13 cellular contexts compared by ENCODE assay signal in the genomic region with DNA sequence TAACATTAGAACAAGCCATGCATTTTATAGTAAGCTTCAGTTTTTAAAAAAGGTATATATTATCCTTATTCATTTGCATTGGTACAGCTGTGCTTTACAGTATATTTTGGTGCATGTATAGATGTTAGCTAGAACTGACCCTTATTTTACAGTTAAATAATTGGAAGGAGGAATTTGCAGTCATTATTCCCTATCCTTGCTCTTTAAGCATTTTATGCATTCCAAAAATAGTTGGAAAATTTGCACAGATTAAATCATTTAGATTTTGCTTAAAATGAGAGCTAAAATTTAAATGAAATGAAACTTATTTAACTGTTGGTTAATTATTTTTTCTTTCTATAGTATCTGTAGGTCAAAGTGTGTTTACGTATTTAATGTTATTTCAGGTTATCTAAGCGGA.
A peak's percentile ranks its signal among the peaks of the same experiment; 100 is the strongest.
DNase-seq lines count a peak whose midpoint lies in the region; ATAC-seq and TF ChIP-seq lines count a peak whose summit lies in the region.
"Had no signal": no experiment of that assay in that cellular context is flagged by ENCODE, and none has a peak within 500 bp of the region (broad histone marks: within the 10 kb centered on the region; RNA-seq: fewer than 3 reads in every experiment).

No MANE protein-coding gene starts in this region.

- no peak for TF ChIP-seq POLR2A in uterus (IDR thresholded peaks at IDR 0.05)

- H3K4me3 ChIP-seq in heart right ventricle (peak overlapping the region in 9 of 10 donors; percentile 2 to 48 (median 35)), duodenal mucosa (ENCODE audit: low read depth in 1 of 2, low read length in 2 of 2) (peak overlapping the region; percentile 65 to 67), mucosa of stomach (ENCODE audit: low read length) (peak overlapping the region; percentile 20), uterus (peak overlapping the region; percentile 10 to 19)

- no peak for TF ChIP-seq CTCF in heart right ventricle (IDR thresholded peaks at IDR 0.05)
- no peak for TF ChIP-seq CTCF in uterus (IDR thresholded peaks at IDR 0.05)

- H3K9me3 ChIP-seq in heart right ventricle (no peaks in the 10 kb centered on the region), duodenal mucosa (ENCODE audit: control insufficient read depth in 1 of 2, low read length in 2 of 2) (no peaks in the 10 kb centered on the region), mucosa of stomach (ENCODE audit: control insufficient read depth, low read length) (no peaks in the 10 kb centered on the region), uterus (no peaks in the 10 kb centered on the region)

- ATAC-seq in heart right ventricle = no peak
- ATAC-seq in left ventricle myocardium superior = no peak
- no peak for ATAC-seq in activated naive CD4-positive, alpha-beta T cell treated with anti-CD3 and anti-CD28 coated beads, Interleukin-2, amount 50 U/mL, for 72 hours
- no peak for ATAC-seq in HG02981 (IDR thresholded peaks at IDR 0.05; ENCODE audit: unreplicated experiment)

- H3K36me3 ChIP-seq in heart right ventricle = no peaks in the 10 kb centered on the region
- H3K36me3 ChIP-seq in duodenal mucosa (ENCODE audit: control insufficient read depth in 1 of 2, insufficient read depth in 2 of 2, low read length in 2 of 2) = no peaks in the 10 kb centered on the region
- H3K36me3 ChIP-seq in mucosa of stomach (ENCODE audit: control insufficient read depth, insufficient read depth, low read length) = no peaks in the 10 kb centered on the region
- no peaks in the 10 kb centered on the region for H3K36me3 ChIP-seq in uterus
- H3K36me3 ChIP-seq: WERI-Rb-1 had no signal

- no peaks in the 10 kb centered on the region for H3K36me3 Mint-ChIP-seq in activated naive CD4-positive, alpha-beta T cell treated with anti-CD3 and anti-CD28 coated beads, Interleukin-2, amount 50 U/mL, for 72 hours

- no peak for DNase-seq in heart right ventricle
- no peak for DNase-seq in left ventricle myocardium superior
- no peak for DNase-seq in uterus
- DNase-seq in activated naive CD4-positive, alpha-beta T cell treated with anti-CD3 and anti-CD28 coated beads, Interleukin-2, amount 50 U/mL, for 72 hours (ENCODE audit: low spot score in 2 of 2) = no peak
- no peak for DNase-seq in NCI-H1092 (lab: John Stamatoyannopoulos, UW)
- DNase-seq: activated effector memory CD4-positive, alpha-beta T cell treated with Interleukin-2 at 50 U/mL for 16 hours; GF-D8; NCI-H1436 treated with DMSO at 0.1 percent for 48 hours; substantia nigra; WERI-Rb-1 had no signal

- H3K9me3 Mint-ChIP-seq in activated naive CD4-positive, alpha-beta T cell treated with anti-CD3 and anti-CD28 coated beads, Interleukin-2, amount 50 U/mL, for 72 hours = no peaks in the 10 kb centered on the region

- H3K27me3 ChIP-seq in heart right ventricle (no peaks in the 10 kb centered on the region), duodenal mucosa (ENCODE audit: control insufficient read depth in 1 of 2, insufficient read depth in 2 of 2, low read length in 2 of 2) (no peaks in the 10 kb centered on the region), mucosa of stomach (ENCODE audit: control insufficient read depth, insufficient read depth, low read length) (no peaks in the 10 kb centered on the region), uterus (no peaks in the 10 kb centered on the region)

- 65 to 71% methylated on average over 2 of the region's 2 CpGs for WGBS in heart right ventricle, 2 donors

- no peak overlapping the region for H3K27ac Mint-ChIP-seq in activated naive CD4-positive, alpha-beta T cell treated with anti-CD3 and anti-CD28 coated beads, Interleukin-2, amount 50 U/mL, for 72 hours

- intact Hi-C loops in heart right ventricle (cut with DNase I) = no loop called here
- intact Hi-C loops in left ventricle myocardium superior (cut with micrococcal nuclease) = no loop called here
- intact Hi-C loops in uterus (cut with DNase I; ENCODE audit: low total_unique reads) = no loop called here

- H3K9ac ChIP-seq in duodenal mucosa (ENCODE audit: low read depth in 1 of 2, low read length in 2 of 2) (peak overlapping the region in 1 of 2 donors; percentile 30), mucosa of stomach (ENCODE audit: low read length) (peak overlapping the region; percentile 64)

- H3K4me1 ChIP-seq in heart right ventricle (no peaks in the 10 kb centered on the region), duodenal mucosa (ENCODE audit: control insufficient read depth in 1 of 2, insufficient read depth in 2 of 2, low read length in 2 of 2) (no peaks in the 10 kb centered on the region), mucosa of stomach (ENCODE audit: control insufficient read depth, insufficient read depth, low read length) (no peaks in the 10 kb centered on the region), uterus (no peaks in the 10 kb centered on the region)

- H3K27ac ChIP-seq in heart right ventricle (no peak overlapping the region), duodenal mucosa (ENCODE audit: low read depth, low read length) (no peak overlapping the region), uterus (peak overlapping the region in 1 of 2 donors; percentile 28)
- H3K27ac ChIP-seq: WERI-Rb-1 had no signal

Comparison
In these comparisons a context has a peak if more than half of its experiments do, and no peak if none do; other contexts are left out.
1. H3K4me3 ChIP-seq: peak in every context shown above with its lines; median percentile 66 in duodenal mucosa; 35 in heart right ventricle; 20 in mucosa of stomach; 14 in uterus.